27 cellular contexts compared by ENCODE assay signal in genomic region chr2:120687210-120687609, GRCh38. TPM values are rescaled to one million over a fixed set of nuclear protein-coding genes. Genes with fewer than 3 reads are reported as not detected.
"Had no signal": no experiment of that assay in that cellular context is flagged by ENCODE, and none has a peak within 500 bp of the region (broad histone marks: within the 10 kb centered on the region; RNA-seq: fewer than 3 reads in every experiment).

No MANE protein-coding gene starts in this region.

- H3K9me3 Mint-ChIP-seq: dendritic cell treated with granulocyte-macrophage colony-stimulating factor and Interleukin-4, amounts not matched to agents 40 ng/mL and 50 ng/mL, for 4 days; effector memory CD8-positive, alpha-beta T cell; endodermal cell had no signal

- ATAC-seq: effector memory CD8-positive, alpha-beta T cell; esophagus mucosa; foreskin keratinocyte; gastrocnemius medialis; gastroesophageal sphincter; heart left ventricle; heart right ventricle had no signal

- FAIRE-seq: colon, endometrium, endothelial cell of umbilical vein, frontal cortex had no signal

- H3K4me3 ChIP-seq: colonic mucosa, coronary artery, dorsolateral prefrontal cortex, esophagus muscularis mucosa, esophagus squamous epithelium, gastrocnemius medialis, gastroesophageal sphincter, heart left ventricle, heart right ventricle had no signal

- H3K27me3 ChIP-seq: colonic mucosa, foreskin keratinocyte, gastrocnemius medialis had no signal

- DNase-seq: colonic mucosa; cortex of kidney; dermis blood vessel endothelial cell; dorsolateral prefrontal cortex; effector CD4-positive, alpha-beta T cell; effector CD8-positive, alpha-beta T cell; effector memory CD4-positive, alpha-beta T cell; effector memory CD8-positive, alpha-beta T cell; esophagus squamous epithelium; foreskin fibroblast; foreskin keratinocyte; foreskin melanocyte; gastrocnemius medialis; glutamatergic neuron; heart left ventricle; heart right ventricle had no signal

- H3K9me3 ChIP-seq: colonic mucosa, esophagus muscularis mucosa, esophagus squamous epithelium, gastrocnemius medialis, gastroesophageal sphincter, heart left ventricle, heart right ventricle had no signal

- H3K27ac Mint-ChIP-seq: dendritic cell treated with granulocyte-macrophage colony-stimulating factor and Interleukin-4, amounts not matched to agents 40 ng/mL and 50 ng/mL, for 4 days; effector memory CD8-positive, alpha-beta T cell; endodermal cell had no signal

- H3K27ac ChIP-seq: colonic mucosa, coronary artery, dorsolateral prefrontal cortex, epithelial cell of prostate, esophagus muscularis mucosa, esophagus squamous epithelium, foreskin keratinocyte, gastrocnemius medialis, gastroesophageal sphincter, heart left ventricle, heart right ventricle had no signal

- H3K36me3 ChIP-seq: colonic mucosa, esophagus muscularis mucosa, esophagus squamous epithelium, gastrocnemius medialis, gastroesophageal sphincter, heart left ventricle, heart right ventricle had no signal

- H3K4me3 Mint-ChIP-seq: dendritic cell treated with granulocyte-macrophage colony-stimulating factor and Interleukin-4, amounts not matched to agents 40 ng/mL and 50 ng/mL, for 4 days; effector memory CD8-positive, alpha-beta T cell; endodermal cell had no signal

- H3K4me1 Mint-ChIP-seq: endodermal cell had no signal

- H3K4me1 ChIP-seq: colonic mucosa, esophagus squamous epithelium, foreskin keratinocyte, gastrocnemius medialis, heart left ventricle, heart right ventricle had no signal

RNA-seq across cellular contexts. Expression of gene GLI2, which starts 48.5 kb away (rescaled TPM):
- total RNA-seq: foreskin keratinocyte had no signal
- polyA plus RNA-seq: endothelial cell of umbilical vein had no signal
